ENCODE assay signal across 19 cellular contexts in genomic region chr7:105164751-105165150, GRCh38.
"Had no signal": no experiment of that assay in that cellular context is flagged by ENCODE, and none has a peak within 500 bp of the region (broad histone marks: within the 10 kb centered on the region; RNA-seq: fewer than 3 reads in every experiment).

No MANE protein-coding gene starts in this region.

- ATAC-seq: effector memory CD8-positive, alpha-beta T cell; foreskin keratinocyte; left colon; left ventricle myocardium superior; naive thymus-derived CD4-positive, alpha-beta T cell; sciatic nerve; stimulated activated memory B cell treated with anti-CD40 and anti-IgM and Interleukin-4, amounts not matched to agents 10 μg/mL and 1 μg/mL and 100 μg/mL, for 72 hours had no signal

- H3K4me3 ChIP-seq: esophagus squamous epithelium, hepatocyte, lung, spleen, thoracic aorta, transverse colon had no signal

- DNase-seq: effector memory CD8-positive, alpha-beta T cell; esophagus squamous epithelium; foreskin keratinocyte; head of caudate nucleus; left colon; left ventricle myocardium superior; mesendoderm; naive thymus-derived CD4-positive, alpha-beta T cell; posterior cingulate gyrus; spleen; stimulated activated CD4-positive, alpha-beta T cell treated with anti-CD3 and anti-CD28 coated beads, Interleukin-15, amount 100 ng/mL, for 24 hours; stimulated activated CD4-positive, alpha-beta T cell treated with anti-CD3 and anti-CD28 coated beads, Interleukin-1b, Interleukin-23, amount 100 ng/mL, for 48 hours; stimulated activated CD4-positive, alpha-beta T cell treated with anti-CD3 and anti-CD28 coated beads, Interleukin-4, amount 100 ng/mL, for 24 hours; transverse colon had no signal
